ENCODE assay signal across 8 cellular contexts in the genomic region with DNA sequence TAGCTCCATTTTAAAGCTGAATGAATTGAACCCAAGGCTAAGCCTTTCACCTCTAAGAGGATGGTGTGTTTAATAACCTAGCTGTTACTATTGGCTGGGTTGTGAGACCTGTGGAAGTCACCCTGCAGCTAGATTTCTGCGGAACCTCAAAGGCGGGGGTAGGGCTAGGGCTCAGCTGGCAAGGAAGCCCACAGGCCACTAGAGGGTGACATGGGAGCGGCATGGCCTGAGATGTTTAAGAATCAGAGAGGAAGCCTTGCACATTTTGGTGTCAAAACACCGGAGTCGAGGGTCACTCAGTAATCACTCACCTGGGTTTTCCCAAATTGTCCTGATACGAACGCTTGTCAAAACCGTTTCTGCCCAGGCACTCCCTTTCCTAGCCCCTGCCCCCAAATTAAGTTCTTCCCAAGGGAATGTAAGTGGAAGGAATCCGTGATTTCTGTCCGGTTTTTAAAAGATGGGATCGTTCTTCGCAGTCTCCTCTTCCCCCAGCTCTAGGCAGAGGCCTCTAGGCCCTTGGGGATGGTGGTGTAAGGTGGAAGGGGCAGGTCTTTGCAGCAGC. TPM values are rescaled to one million over a fixed set of nuclear protein-coding genes. Genes with fewer than 3 reads are reported as not detected.
DNase-seq lines count a peak whose midpoint lies in the region; ATAC-seq and TF ChIP-seq lines count a peak whose summit lies in the region.

No MANE protein-coding gene starts in this region.

- H3K9me3 Mint-ChIP-seq in activated naive CD4-positive, alpha-beta T cell treated with anti-CD3 and anti-CD28 coated beads, Interleukin-2, amount 10 ng/mL, durations not matched to agents 7 days and 5 days, result no peaks in the 10 kb centered on the region
- H3K9me3 Mint-ChIP-seq in immature natural killer cell, result peaks cover 0 to 2% (median 0%) of the 10 kb centered on the region in 6 donors

- H3K36me3 Mint-ChIP-seq in activated naive CD4-positive, alpha-beta T cell treated with anti-CD3 and anti-CD28 coated beads, Interleukin-2, amount 10 ng/mL, durations not matched to agents 7 days and 5 days, result peaks cover 5% of the 10 kb centered on the region
- no peaks in the 10 kb centered on the region for H3K36me3 Mint-ChIP-seq in immature natural killer cell

- peaks cover 35% of the 10 kb centered on the region for H3K4me1 Mint-ChIP-seq in activated naive CD4-positive, alpha-beta T cell treated with anti-CD3 and anti-CD28 coated beads, Interleukin-2, amount 10 ng/mL, durations not matched to agents 7 days and 5 days
- peaks cover 33 to 44% of the 10 kb centered on the region in 2 donors for H3K4me1 Mint-ChIP-seq in immature natural killer cell

- CTCF ChIA-PET in activated naive CD4-positive, alpha-beta T cell treated with anti-CD3 and anti-CD28 coated beads, Interleukin-2, amount 10 ng/mL, durations not matched to agents 7 days and 5 days (lab: Charles Lee), result interaction anchor here (0.6 to 5.0 kb wide), 21 partner anchors 9 to 370 kb away, joined by 3 to 32 read pairs (median 4); no protein-coding TSS in a partner anchor

- no peak for DNase-seq in AG09309 (ENCODE audit: low read depth)
- DNase-seq in GM20000 (ENCODE audit: low spot score), result peak; percentile 41
- DNase-seq in SHP77 (lab: John Stamatoyannopoulos, UW), result peak; percentile 38 to 62
- peak; percentile 81 for DNase-seq in activated naive CD4-positive, alpha-beta T cell treated with anti-CD3 and anti-CD28 coated beads, Interleukin-2, amount 10 ng/mL, durations not matched to agents 7 days and 5 days
- DNase-seq in immature natural killer cell, result peak in 2 of 3 donors; percentile 13 to 32
- DNase-seq in stimulated activated CD8-positive, alpha-beta memory T cell treated with anti-CD3 and anti-CD28 coated beads, Interleukin-12 subunit alpha, Interleukin-12 subunit beta, amount 100 ng/mL, for 4 hours (ENCODE audit: low read depth), result peak; percentile 34
- no peak for DNase-seq in epidermal melanocyte (ENCODE audit: insufficient read length, low spot score)

- peaks cover 13% of the 10 kb centered on the region for H3K27me3 Mint-ChIP-seq in activated naive CD4-positive, alpha-beta T cell treated with anti-CD3 and anti-CD28 coated beads, Interleukin-2, amount 10 ng/mL, durations not matched to agents 7 days and 5 days
- H3K27me3 Mint-ChIP-seq in immature natural killer cell (ENCODE audit: low read depth in 3 of 3), result peaks cover 5 to 21% (median 10%) of the 10 kb centered on the region in 3 donors

- no peak overlapping the region for H3K27ac Mint-ChIP-seq in activated naive CD4-positive, alpha-beta T cell treated with anti-CD3 and anti-CD28 coated beads, Interleukin-2, amount 10 ng/mL, durations not matched to agents 7 days and 5 days
- peak overlapping the region in 1 of 6 donors; percentile 40 for H3K27ac Mint-ChIP-seq in immature natural killer cell

- TF ChIP-seq CTCF in AG09309 (IDR thresholded peaks at IDR 0.05; ENCODE audit: control insufficient read depth, insufficient read depth, low read depth, low read length, missing control alignments) (peak; percentile 61), GM20000 (IDR thresholded peaks at IDR 0.05; ENCODE audit: extremely low read depth, missing control alignments) (peak; percentile 71)

- no peak overlapping the region for H3K4me3 Mint-ChIP-seq in activated naive CD4-positive, alpha-beta T cell treated with anti-CD3 and anti-CD28 coated beads, Interleukin-2, amount 10 ng/mL, durations not matched to agents 7 days and 5 days
- no peak overlapping the region for H3K4me3 Mint-ChIP-seq in immature natural killer cell

- no peak for ATAC-seq in HG03442 (IDR thresholded peaks at IDR 0.05; ENCODE audit: unreplicated experiment)

- no peak overlapping the region for H3K4me3 ChIP-seq in AG09309 (ENCODE audit: control insufficient read depth, low read depth, low read length)

RNA-seq across cellular contexts. Expression of a gene that starts 3.8 kb away (rescaled TPM):
- polyA plus RNA-seq in immature natural killer cell, result 10 to 100 TPM; 11.8 to 18.9 (median 16.4) TPM

Comparison
In these comparisons a context has a peak if more than half of its experiments do, and no peak if none do; other contexts are left out.
1. DNase-seq: peak in GM20000 (single experiment), SHP77 (2 of 2), activated naive CD4-positive, alpha-beta T cell treated with anti-CD3 and anti-CD28 coated beads, Interleukin-2, amount 10 ng/mL, durations not matched to agents 7 days and 5 days (single experiment), immature natural killer cell (2 of 3) and stimulated activated CD8-positive, alpha-beta memory T cell treated with anti-CD3 and anti-CD28 coated beads, Interleukin-12 subunit alpha, Interleukin-12 subunit beta, amount 100 ng/mL, for 4 hours (single experiment); none in AG09309 (single experiment) and epidermal melanocyte (single experiment).